ENCODE assay signal across 10 cellular contexts in the genomic region with DNA sequence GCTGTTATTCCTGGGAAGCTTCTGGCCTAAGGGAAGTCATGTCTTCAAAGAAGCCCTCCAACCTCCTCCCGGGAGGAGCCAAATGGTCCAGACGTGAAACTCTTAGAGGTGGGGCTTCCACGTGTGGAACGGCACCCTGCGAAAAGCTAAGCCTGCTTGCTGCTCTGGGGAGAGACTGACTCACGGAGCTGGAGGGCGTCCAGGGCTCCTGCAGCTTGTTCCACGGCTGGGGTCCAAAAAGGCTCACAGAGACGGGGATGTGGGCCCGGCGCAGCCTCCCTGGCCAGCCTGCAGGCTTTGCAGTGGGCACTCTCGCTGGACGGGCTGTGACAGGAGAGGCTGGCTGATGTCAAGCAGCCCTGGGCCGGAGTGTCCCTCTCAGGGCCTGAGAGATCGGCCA.
DNase-seq lines count a peak whose midpoint lies in the region; ATAC-seq, FAIRE-seq and TF ChIP-seq lines count a peak whose summit lies in the region.
"Had no signal": no experiment of that assay in that cellular context is flagged by ENCODE, and none has a peak within 500 bp of the region (broad histone marks: within the 10 kb centered on the region; RNA-seq: fewer than 3 reads in every experiment).

No MANE protein-coding gene starts in this region.

- no peak overlapping the region for H4K91ac ChIP-seq in H9 (ENCODE audit: insufficient read length, low read depth, low read length)

- H3K36me3 Mint-ChIP-seq in nephron (ENCODE audit: low read depth) (peaks cover 12% of the 10 kb centered on the region), H9 (ENCODE audit: insufficient read depth in 1 of 3, low read depth in 3 of 3) (no peaks in the 10 kb centered on the region)

- no peak overlapping the region for H3K4ac ChIP-seq in H9 (ENCODE audit: low read depth, low read length)

- H2AFZ ChIP-seq in H9 (ENCODE audit: low read length), result no peak overlapping the region

- H3K27ac Mint-ChIP-seq in nephron, result peak overlapping the region in 2 of 3 experiments; percentile 43 to 90
- H3K27ac Mint-ChIP-seq in H9, result no peak overlapping the region

- no peak overlapping the region for H3K4me2 ChIP-seq in H9 (ENCODE audit: insufficient read depth, insufficient read length, low read length)

- no peak overlapping the region for H3T11ph ChIP-seq in H9 (ENCODE audit: low read length)

- H4K20me1 ChIP-seq in H9 (ENCODE audit: control insufficient read depth, insufficient read depth, insufficient read length), result no peaks in the 10 kb centered on the region

- H3K79me2 ChIP-seq in H9 (ENCODE audit: insufficient read depth, low read length), result no peaks in the 10 kb centered on the region

- no peak overlapping the region for H3K23ac ChIP-seq in H9 (ENCODE audit: insufficient read length, low read depth, low read length)

- WGBS in H9 (ENCODE audit: extremely low coverage, insufficient read length, low lambda C conversion rate), result no CpG with 5 or more reads among the region's 15 CpGs

- DNase-seq in A673 (ENCODE audit: low spot score), result peak; percentile 69
- DNase-seq in amygdala (lab: John Stamatoyannopoulos, UW), result peak in 52 of 56 donors; percentile 41 to 88 (median 66)
- DNase-seq in frontal cortex (ENCODE audit: low spot score in 2 of 2), result peak; percentile 8 to 47
- DNase-seq in NCI-H1105 (lab: John Stamatoyannopoulos, UW), result no peak
- DNase-seq in H9, result no peak
- DNase-seq in NCI-H187 (lab: John Stamatoyannopoulos, UW), result no peak

- H3K27ac ChIP-seq in A673 (ENCODE audit: low read depth, low read length, poor library complexity, severe bottlenecking), result peak overlapping the region; percentile 32
- no peak overlapping the region for H3K27ac ChIP-seq in H9 (ENCODE audit: insufficient read length, low read depth, low read length)
- H3K27ac ChIP-seq: SJSA1 had no signal

- H3K4me3 Mint-ChIP-seq in nephron (no peak overlapping the region), H9 (no peak overlapping the region)

- H2BK5ac ChIP-seq in H9 (ENCODE audit: insufficient read length, low read length), result no peak overlapping the region

- H3K27me3 Mint-ChIP-seq in nephron (ENCODE audit: low read depth) (no peaks in the 10 kb centered on the region), H9 (ENCODE audit: low read depth) (peaks cover 9% of the 10 kb centered on the region)

- H3K9ac ChIP-seq in H9 (ENCODE audit: extremely low read depth, insufficient read length, low read length), result no peak overlapping the region

- no peak overlapping the region for H2BK120ac ChIP-seq in H9 (ENCODE audit: low read depth, low read length, poor library complexity, severe bottlenecking)

- H3K4me3 ChIP-seq in A673 (ENCODE audit: low read depth, low read length, poor library complexity, severe bottlenecking), result no peak overlapping the region
- H3K4me3 ChIP-seq: SJSA1 had no signal

- no peaks in the 10 kb centered on the region for H3K27me3 ChIP-seq in A673 (replicated peaks; ENCODE audit: insufficient read depth, low read depth, low read length, poor library complexity)
- no peaks in the 10 kb centered on the region; the same call in 1 of the 2 replicates for H3K27me3 ChIP-seq in H9 (ENCODE audit: insufficient read depth, low read length)
- H3K27me3 ChIP-seq: SJSA1 had no signal

- no peak overlapping the region for H2BK12ac ChIP-seq in H9 (ENCODE audit: insufficient read length, low read depth, low read length)

- ATAC-seq in HG03521 (IDR thresholded peaks at IDR 0.05; ENCODE audit: unreplicated experiment), result no peak

- BruUV-seq in A673 (replicated peaks; lab: Mats Ljungman, UMichigan), result no TSS peak

- H3K36me3 ChIP-seq in A673 (ENCODE audit: insufficient read depth, low read length, poor library complexity, severe bottlenecking), result peaks cover 25% of the 10 kb centered on the region

- no peak overlapping the region for H2BK15ac ChIP-seq in H9 (ENCODE audit: low read depth, low read length)

- POLR2A ChIA-PET in A673 (lab: Charles Lee; ENCODE audit: low non-redundant PET), result no interaction called here

- no peak overlapping the region for H3K56ac ChIP-seq in H9 (ENCODE audit: insufficient read length, low read depth, low read length)

- H2AK5ac ChIP-seq in H9 (ENCODE audit: insufficient read length, low read length), result no peak overlapping the region

- H4K5ac ChIP-seq in H9 (ENCODE audit: insufficient read length, low read depth, low read length), result no peak overlapping the region

- intact Hi-C loops in A673 (cut with micrococcal nuclease; ENCODE audit: unreplicated experiment), result loop anchor here (5.0 kb wide), 1 partner anchor 105 kb away; a partner anchor contains a TSS

- no peak overlapping the region; the same call in 1 of the 2 replicates for H3K14ac ChIP-seq in H9 (ENCODE audit: insufficient read depth, low read length)

- H3K4me1 Mint-ChIP-seq in nephron (peaks cover 66% of the 10 kb centered on the region), H9 (no peaks in the 10 kb centered on the region)

- CTCF ChIA-PET in A673 (lab: Charles Lee), result interaction anchor here (2.0 kb wide), 1 partner anchor 16 kb away, joined by 8 read pairs; no protein-coding TSS in a partner anchor

- no peak overlapping the region for H4K8ac ChIP-seq in H9 (replicated peaks; ENCODE audit: insufficient read length, low read depth, low read length)

- no peaks in the 10 kb centered on the region for H3K79me1 ChIP-seq in H9 (ENCODE audit: insufficient read depth, low read depth, low read length, poor library complexity, severe bottlenecking)

- H3K9me3 Mint-ChIP-seq in nephron, result no peaks in the 10 kb centered on the region
- H3K9me3 Mint-ChIP-seq in H9, result no peaks in the 10 kb centered on the region

- no peak overlapping the region for H3K18ac ChIP-seq in H9 (ENCODE audit: insufficient read length, low read depth, low read length)

- H3K4me1 ChIP-seq in A673 (ENCODE audit: insufficient read depth, low read length, poor library complexity, severe bottlenecking) (peaks cover 21% of the 10 kb centered on the region), H9 (ENCODE audit: insufficient read depth, low read length) (no peaks in the 10 kb centered on the region)
- H3K4me1 ChIP-seq: SJSA1 had no signal

- TF ChIP-seq CTCF in A673 (conservative IDR thresholded peaks at IDR 0.05; ENCODE audit: low read depth, low read length), result no peak
- TF ChIP-seq CTCF in nephron (IDR thresholded peaks at IDR 0.05; ENCODE audit: unreplicated experiment in 3 of 3), result no peak
- no peak for TF ChIP-seq CTCF in H9 (conservative IDR thresholded peaks at IDR 0.05)

- H2BK20ac ChIP-seq in H9 (ENCODE audit: low read depth, low read length, poor library complexity, severe bottlenecking), result no peak overlapping the region

- H3K9me3 ChIP-seq in A673 (ENCODE audit: low read depth, low read length, poor library complexity, severe bottlenecking) (no peaks in the 10 kb centered on the region), H9 (ENCODE audit: control insufficient read depth, low read depth, low read length) (no peaks in the 10 kb centered on the region)
- H3K9me3 ChIP-seq: SJSA1 had no signal

- no peak for FAIRE-seq in frontal cortex (lab: Jason Lieb, UNC)
- FAIRE-seq: A204.1 had no signal

- no peaks in the 10 kb centered on the region for H3K23me2 ChIP-seq in H9 (ENCODE audit: insufficient read length, low read depth, low read length, poor library complexity, severe bottlenecking)

Comparison
In these comparisons a context has a peak if more than half of its experiments do, and no peak if none do; other contexts are left out.
1. DNase-seq: peak in A673 (single experiment), amygdala (52 of 56) and frontal cortex (2 of 2); none in NCI-H1105 (single experiment), H9 (single experiment) and NCI-H187 (0 of 2).
2. H3K27ac Mint-ChIP-seq: peak in nephron (2 of 3); none in H9 (0 of 3).